Comparison of ENCODE assay signal across 1 cellular context in genomic region chr21:36964398-36964797, GRCh38.
TF ChIP-seq lines count a peak whose summit lies in the region.

No MANE protein-coding gene starts in this region.

TF ChIP-seq in K562, 482 proteins besides CTCF, POLR2A, EP300 and RAD21 (continued from another document and continues in another):
- no peak for TF ChIP-seq DEAF1 (CRISPR knock-in tag; IDR thresholded peaks at IDR 0.05)
- TF ChIP-seq SREBF2 (CRISPR knock-in tag; IDR thresholded peaks at IDR 0.05): no peak
- no peak for TF ChIP-seq MCM7 (IDR thresholded peaks at IDR 0.05)
- TF ChIP-seq ZBTB40 (IDR thresholded peaks at IDR 0.05): no peak
- TF ChIP-seq ZBTB40 (CRISPR knock-in tag; IDR thresholded peaks at IDR 0.05): no peak
- TF ChIP-seq PTRF (tag; IDR thresholded peaks at IDR 0.05): no peak
- TF ChIP-seq HDGF (IDR thresholded peaks at IDR 0.05): no peak
- no peak for TF ChIP-seq ZNF583 (CRISPR knock-in tag; IDR thresholded peaks at IDR 0.05)
- TF ChIP-seq GTF2A2 (tag; IDR thresholded peaks at IDR 0.05): no peak
- no peak for TF ChIP-seq POU5F1 (IDR thresholded peaks at IDR 0.05; ENCODE audit: borderline replicate concordance, low read depth, low read length, partially characterized antibody)
- TF ChIP-seq STAT5A (IDR thresholded peaks at IDR 0.05; ENCODE audit: borderline replicate concordance, low read length): no peak
- no peak for TF ChIP-seq CREB3 (tag; conservative IDR thresholded peaks at IDR 0.05; ENCODE audit: low read depth)
- no peak for TF ChIP-seq DMBX1 (CRISPR knock-in tag; IDR thresholded peaks at IDR 0.05; ENCODE audit: borderline replicate concordance)
- no peak for TF ChIP-seq XRCC5 (IDR thresholded peaks at IDR 0.05; ENCODE audit: low read depth, low read length)
- no peak for TF ChIP-seq HIVEP1 (CRISPR knock-in tag; IDR thresholded peaks at IDR 0.05)
- TF ChIP-seq DLX4 (CRISPR knock-in tag; IDR thresholded peaks at IDR 0.05): no peak
- no peak for TF ChIP-seq ZSCAN29 (IDR thresholded peaks at IDR 0.05)
- no peak for TF ChIP-seq E2F8 (IDR thresholded peaks at IDR 0.05; ENCODE audit: low read depth, partially characterized antibody)
- peak; percentile 30 to 44; a peak in 1 of 4 replicates for TF ChIP-seq NRF1 (conservative IDR thresholded peaks at IDR 0.05 in 1 of 2, IDR thresholded peaks at IDR 0.05 in 1 of 2)
- TF ChIP-seq BRD9 (IDR thresholded peaks at IDR 0.05; ENCODE audit: low read depth, partially characterized antibody): no peak
- TF ChIP-seq ELF2 (CRISPR knock-in tag; IDR thresholded peaks at IDR 0.05): no peak
- peak; percentile 70 for TF ChIP-seq CTBP1 (IDR thresholded peaks at IDR 0.05; ENCODE audit: borderline replicate concordance)
- TF ChIP-seq NONO (IDR thresholded peaks at IDR 0.05; ENCODE audit: low read depth in 2 of 2, low read length in 1 of 2): no peak
- no peak for TF ChIP-seq ZBTB2 (IDR thresholded peaks at IDR 0.05)
- TF ChIP-seq JUNB (CRISPR knock-in tag; conservative IDR thresholded peaks at IDR 0.05): no peak
- no peak for TF ChIP-seq KAT8 (IDR thresholded peaks at IDR 0.05; ENCODE audit: low read depth)
- TF ChIP-seq TCF7L2 (IDR thresholded peaks at IDR 0.05; ENCODE audit: low read depth, low read length): no peak
- no peak for TF ChIP-seq PBX2 (CRISPR knock-in tag; IDR thresholded peaks at IDR 0.05; ENCODE audit: low read depth)
- TF ChIP-seq PBX2 (tag; conservative IDR thresholded peaks at IDR 0.05; ENCODE audit: low read depth): no peak
- no peak for TF ChIP-seq HNRNPH1 (optimal IDR thresholded peaks at IDR 0.05; ENCODE audit: low read depth, low read length)
- TF ChIP-seq HMG20A (CRISPR knock-in tag; conservative IDR thresholded peaks at IDR 0.05): no peak
- TF ChIP-seq GATAD2B (IDR thresholded peaks at IDR 0.05; ENCODE audit: borderline replicate concordance): peak; percentile 14; the same call in 1 of the 2 replicates
- no peak for TF ChIP-seq ID3 (CRISPR knock-in tag; IDR thresholded peaks at IDR 0.05)
- TF ChIP-seq ID3 (tag; IDR thresholded peaks at IDR 0.05): no peak
- no peak for TF ChIP-seq NCOA4 (IDR thresholded peaks at IDR 0.05; ENCODE audit: partially characterized antibody)
- TF ChIP-seq ZBTB12 (CRISPR knock-in tag; IDR thresholded peaks at IDR 0.05): no peak
- TF ChIP-seq KDM1A (IDR thresholded peaks at IDR 0.05): peak; percentile 83 to 90
- no peak for TF ChIP-seq ZFPM2 (CRISPR knock-in tag; IDR thresholded peaks at IDR 0.05)
- TF ChIP-seq ESRRA (IDR thresholded peaks at IDR 0.05; ENCODE audit: borderline replicate concordance, low read depth): no peak
- no peak for TF ChIP-seq GATA2 (CRISPR knock-in tag; IDR thresholded peaks at IDR 0.05)
- TF ChIP-seq EWSR1 (IDR thresholded peaks at IDR 0.05; ENCODE audit: borderline replicate concordance, low read depth, partially characterized antibody): no peak
- TF ChIP-seq RCOR1 (IDR thresholded peaks at IDR 0.05; ENCODE audit: borderline replicate concordance in 1 of 2, low read depth in 2 of 2, low read length in 2 of 2): peak; percentile 53 to 97; a peak in 3 of 4 replicates
- no peak for TF ChIP-seq GATAD2A (IDR thresholded peaks at IDR 0.05)
- no peak for TF ChIP-seq SP2 (IDR thresholded peaks at IDR 0.05; ENCODE audit: extremely low read depth, low read depth, low read length, poor library complexity, severe bottlenecking)
- TF ChIP-seq HDAC3 (IDR thresholded peaks at IDR 0.05; ENCODE audit: borderline replicate concordance, partially characterized antibody): peak; percentile 8
- no peak for TF ChIP-seq RHOXF2B (CRISPR knock-in tag; conservative IDR thresholded peaks at IDR 0.05)
- TF ChIP-seq HMG20B (CRISPR knock-in tag; IDR thresholded peaks at IDR 0.05): no peak
- TF ChIP-seq ZNF444 (CRISPR knock-in tag; IDR thresholded peaks at IDR 0.05): no peak
